ENCODE assay signal across 1 cellular context in the genomic region with DNA sequence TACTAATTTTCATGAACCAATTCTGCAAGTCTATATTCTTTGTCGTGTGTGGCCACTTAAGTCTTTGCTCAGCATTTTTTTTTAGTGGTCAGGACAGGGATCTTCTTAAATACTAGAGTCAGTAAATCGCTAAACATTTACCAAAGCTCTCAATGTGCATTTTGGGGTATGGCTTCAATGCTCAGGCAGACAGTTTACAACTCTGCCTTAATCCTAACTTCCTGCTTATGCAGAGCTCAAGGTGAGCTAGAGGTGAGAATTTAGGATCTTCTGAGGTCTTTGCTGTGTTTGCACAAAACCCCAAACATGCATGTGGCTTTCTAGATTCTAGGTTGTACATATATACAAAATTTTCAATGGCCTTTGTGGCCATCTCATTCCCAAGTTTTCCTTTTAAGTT.
TF ChIP-seq lines count a peak whose summit lies in the region.

No MANE protein-coding gene starts in this region.

TF ChIP-seq in GM23338, 12 proteins besides CTCF, POLR2A, EP300 and RAD21 (continued from another document):
- TF ChIP-seq, protein P1, sequence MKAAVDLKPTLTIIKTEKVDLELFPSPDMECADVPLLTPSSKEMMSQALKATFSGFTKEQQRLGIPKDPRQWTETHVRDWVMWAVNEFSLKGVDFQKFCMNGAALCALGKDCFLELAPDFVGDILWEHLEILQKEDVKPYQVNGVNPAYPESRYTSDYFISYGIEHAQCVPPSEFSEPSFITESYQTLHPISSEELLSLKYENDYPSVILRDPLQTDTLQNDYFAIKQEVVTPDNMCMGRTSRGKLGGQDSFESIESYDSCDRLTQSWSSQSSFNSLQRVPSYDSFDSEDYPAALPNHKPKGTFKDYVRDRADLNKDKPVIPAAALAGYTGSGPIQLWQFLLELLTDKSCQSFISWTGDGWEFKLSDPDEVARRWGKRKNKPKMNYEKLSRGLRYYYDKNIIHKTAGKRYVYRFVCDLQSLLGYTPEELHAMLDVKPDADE (IDR thresholded peaks at IDR 0.05), result no peak
- no peak for TF ChIP-seq REST (IDR thresholded peaks at IDR 0.05; ENCODE audit: unreplicated experiment)
- no peak for TF ChIP-seq STAT1 (IDR thresholded peaks at IDR 0.05; ENCODE audit: unreplicated experiment)
- no peak for TF ChIP-seq EZH2 (IDR thresholded peaks at IDR 0.05; ENCODE audit: low read depth, unreplicated experiment)
- TF ChIP-seq POLR2AphosphoS5 (IDR thresholded peaks at IDR 0.05; ENCODE audit: low read depth), result no peak
- no peak for TF ChIP-seq ZNF462 (CRISPR knock-in tag; IDR thresholded peaks at IDR 0.05)
- no peak for TF ChIP-seq ZNF331 (CRISPR knock-in tag; IDR thresholded peaks at IDR 0.05; ENCODE audit: low read depth)
- no peak for TF ChIP-seq EZH2phosphoT487 (IDR thresholded peaks at IDR 0.05; ENCODE audit: unreplicated experiment)
- no peak for TF ChIP-seq JUNB (IDR thresholded peaks at IDR 0.05; ENCODE audit: unreplicated experiment)
- TF ChIP-seq ZNF114 (CRISPR knock-in tag; IDR thresholded peaks at IDR 0.05), result no peak
